In the genomic region with DNA sequence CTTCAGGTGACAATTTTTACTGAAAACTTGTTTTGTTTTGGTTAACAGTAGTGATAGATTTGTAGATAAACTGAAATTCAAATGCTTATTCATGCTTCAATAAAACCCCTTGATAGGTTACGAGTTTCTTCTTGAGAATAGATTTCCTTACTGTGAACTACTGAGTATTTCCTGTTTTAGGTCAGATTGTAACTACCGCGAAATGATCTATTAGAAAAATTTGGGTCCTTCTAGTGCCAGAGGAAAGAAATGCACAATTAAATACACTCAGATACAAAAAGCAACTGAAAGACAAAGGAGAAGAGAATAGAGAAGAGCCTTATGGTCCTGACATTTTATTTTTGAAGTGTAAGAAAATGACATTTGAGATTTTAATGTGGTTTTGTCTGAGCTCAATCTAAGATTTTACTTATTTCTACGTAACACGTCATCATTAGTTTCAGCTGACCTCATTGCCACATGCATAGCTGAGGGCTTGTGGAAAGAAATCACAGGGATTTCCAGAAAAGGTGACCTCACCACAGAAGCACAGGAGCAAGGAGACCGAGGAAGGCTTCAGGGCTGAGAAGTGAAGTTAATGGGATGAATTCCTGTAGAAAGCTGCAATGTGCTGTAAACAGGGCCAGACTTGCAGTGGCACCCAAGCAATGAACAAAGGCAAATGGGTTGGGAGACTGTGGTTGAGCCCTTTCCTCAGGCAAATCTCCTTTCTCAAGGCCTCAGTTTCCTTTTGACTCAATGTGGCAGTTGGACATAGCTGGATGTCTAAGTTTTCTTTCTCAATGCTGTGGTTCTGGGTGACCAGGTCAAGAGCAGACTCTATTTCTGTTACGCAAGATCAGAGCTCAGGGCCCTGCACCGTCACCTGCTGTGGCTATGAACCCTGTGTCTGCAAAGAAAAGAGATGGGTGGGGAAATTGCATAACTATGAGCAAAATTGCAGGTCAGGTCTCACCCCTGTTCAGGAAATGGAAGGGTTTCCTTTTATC, we compare ENCODE assay signal across 8 cellular contexts.
DNase-seq lines count a peak whose midpoint lies in the region; ATAC-seq and TF ChIP-seq lines count a peak whose summit lies in the region.

No MANE protein-coding gene starts in this region.

- no peaks in the 10 kb centered on the region for H3K9me3 ChIP-seq in gastroesophageal sphincter
- no peaks in the 10 kb centered on the region for H3K9me3 ChIP-seq in upper lobe of right lung
- H3K9me3 ChIP-seq in OCI-LY7 (ENCODE audit: low read length): no peaks in the 10 kb centered on the region

- 41 to 80% methylated on average over 6 to 8 of the region's 8 CpGs for WGBS in gastroesophageal sphincter (ENCODE audit: low coverage in 1 of 2), 2 donors

- no peaks in the 10 kb centered on the region for H4K20me1 ChIP-seq in OCI-LY7 (ENCODE audit: insufficient read depth, low read length)

- no peaks in the 10 kb centered on the region for H3K27me3 Mint-ChIP-seq in activated naive CD4-positive, alpha-beta T cell treated with anti-CD3 and anti-CD28 coated beads, Interleukin-2, amount 50 U/mL, for 24 hours

- no peak for TF ChIP-seq EP300 in gastroesophageal sphincter (IDR thresholded peaks at IDR 0.05)

- no peak overlapping the region for H2AFZ ChIP-seq in OCI-LY7 (ENCODE audit: low read length)

- DNase-seq in activated naive CD4-positive, alpha-beta T cell (lab: John Stamatoyannopoulos, UW): no peak
- DNase-seq in SKM-1 (lab: John Stamatoyannopoulos, UW; ENCODE audit: unreplicated experiment) (peak; percentile 94), upper lobe of right lung (peak; percentile 67), retina (no peak), OCI-LY7 (ENCODE audit: low spot score) (no peak)

- CTCF ChIA-PET in OCI-LY7 (lab: Charles Lee; ENCODE audit: unreplicated experiment): no interaction called here

- H3K27me3 ChIP-seq in gastroesophageal sphincter (no peaks in the 10 kb centered on the region), upper lobe of right lung (no peaks in the 10 kb centered on the region)

- peak overlapping the region; percentile 23 for H3K4me3 Mint-ChIP-seq in activated naive CD4-positive, alpha-beta T cell treated with anti-CD3 and anti-CD28 coated beads, Interleukin-2, amount 50 U/mL, for 24 hours

- H3K4me1 ChIP-seq in gastroesophageal sphincter: peaks cover 7 to 50% (median 19%) of the 10 kb centered on the region in 3 donors
- peaks cover 23% of the 10 kb centered on the region for H3K4me1 ChIP-seq in upper lobe of right lung
- H3K4me1 ChIP-seq in OCI-LY7 (ENCODE audit: insufficient read depth, low read length, poor library complexity, severe bottlenecking): no peaks in the 10 kb centered on the region

- no peaks in the 10 kb centered on the region for H3K36me3 ChIP-seq in gastroesophageal sphincter
- H3K36me3 ChIP-seq in upper lobe of right lung: no peaks in the 10 kb centered on the region
- H3K36me3 ChIP-seq in OCI-LY7 (ENCODE audit: insufficient read depth, low read length): no peaks in the 10 kb centered on the region

- H3K9me2 ChIP-seq in OCI-LY7 (ENCODE audit: insufficient read depth, low read length): no peaks in the 10 kb centered on the region

- POLR2A ChIA-PET in OCI-LY7 (lab: Charles Lee): interaction anchor here (0.5 to 1.6 kb wide), 5 partner anchors 9 to 459 kb away, joined by 3 to 5 read pairs (median 3); no protein-coding TSS in a partner anchor

- TF ChIP-seq CTCF in gastroesophageal sphincter (IDR thresholded peaks at IDR 0.05): no peak
- no peak for TF ChIP-seq CTCF in upper lobe of right lung (IDR thresholded peaks at IDR 0.05)
- no peak for TF ChIP-seq CTCF in OCI-LY7 (conservative IDR thresholded peaks at IDR 0.05; ENCODE audit: low read length)

- no TSS peak for BruUV-seq in OCI-LY7 (replicated peaks; lab: Mats Ljungman, UMichigan)

- no peak overlapping the region for H3K4me3 ChIP-seq in gastroesophageal sphincter
- no peak overlapping the region for H3K4me3 ChIP-seq in upper lobe of right lung
- no peak overlapping the region for H3K4me3 ChIP-seq in OCI-LY7 (ENCODE audit: low read depth, low read length, poor library complexity, severe bottlenecking)

- ATAC-seq in HG03097 (IDR thresholded peaks at IDR 0.05; ENCODE audit: low FRiP score, unreplicated experiment) (peak; percentile 95), gastroesophageal sphincter (no peak), upper lobe of right lung (peak; percentile 83)

- intact Hi-C loops in upper lobe of right lung (cut with DNase I) (no loop called here), OCI-LY7 (cut with micrococcal nuclease; ENCODE audit: unreplicated experiment) (no loop called here)

- no peaks in the 10 kb centered on the region for H3K79me2 ChIP-seq in OCI-LY7 (ENCODE audit: insufficient read depth, low read depth, low read length)

- no peaks in the 10 kb centered on the region for H3K9me3 Mint-ChIP-seq in activated naive CD4-positive, alpha-beta T cell treated with anti-CD3 and anti-CD28 coated beads, Interleukin-2, amount 50 U/mL, for 24 hours

- no peak for TF ChIP-seq POLR2A in gastroesophageal sphincter (IDR thresholded peaks at IDR 0.05)

- H3K4me2 ChIP-seq in OCI-LY7 (ENCODE audit: low read length): no peak overlapping the region

- peak overlapping the region; percentile 47 to 86 (median 70) for H3K27ac ChIP-seq in gastroesophageal sphincter
- peak overlapping the region; percentile 33 for H3K27ac ChIP-seq in upper lobe of right lung
- H3K27ac ChIP-seq in OCI-LY7 (ENCODE audit: low read depth, low read length, poor library complexity, severe bottlenecking): no peak overlapping the region

- H3K4me1 Mint-ChIP-seq in activated naive CD4-positive, alpha-beta T cell treated with anti-CD3 and anti-CD28 coated beads, Interleukin-2, amount 50 U/mL, for 24 hours: peaks cover 16% of the 10 kb centered on the region

- peak overlapping the region; percentile 3 for H3K27ac Mint-ChIP-seq in activated naive CD4-positive, alpha-beta T cell treated with anti-CD3 and anti-CD28 coated beads, Interleukin-2, amount 50 U/mL, for 24 hours

- no peaks in the 10 kb centered on the region for H3K36me3 Mint-ChIP-seq in activated naive CD4-positive, alpha-beta T cell treated with anti-CD3 and anti-CD28 coated beads, Interleukin-2, amount 50 U/mL, for 24 hours

Comparison
In these comparisons a context has a peak if more than half of its experiments do, and no peak if none do; other contexts are left out.
1. DNase-seq: peak in SKM-1 (single experiment) and upper lobe of right lung (single experiment); none in activated naive CD4-positive, alpha-beta T cell (0 of 4), retina (single experiment) and OCI-LY7 (single experiment).